1 cellular context compared by ENCODE assay signal in genomic region chr10:22003964-22004281, GRCh38.
TF ChIP-seq lines count a peak whose summit lies in the region.

No MANE protein-coding gene starts in this region.

TF ChIP-seq in GM23338, 12 proteins besides CTCF, POLR2A, EP300 and RAD21 (continued from another document):
- no peak for TF ChIP-seq ZNF462 (CRISPR knock-in tag; IDR thresholded peaks at IDR 0.05)
- no peak for TF ChIP-seq EZH2 (IDR thresholded peaks at IDR 0.05; ENCODE audit: low read depth, unreplicated experiment)
- TF ChIP-seq ZNF331 (CRISPR knock-in tag; IDR thresholded peaks at IDR 0.05; ENCODE audit: low read depth) = no peak
- no peak for TF ChIP-seq CREB1 (CRISPR knock-in tag; IDR thresholded peaks at IDR 0.05; ENCODE audit: low read depth)
- no peak for TF ChIP-seq STAT1 (IDR thresholded peaks at IDR 0.05; ENCODE audit: unreplicated experiment)
- no peak for TF ChIP-seq ETS1 (IDR thresholded peaks at IDR 0.05)
- no peak for TF ChIP-seq EZH2phosphoT487 (IDR thresholded peaks at IDR 0.05; ENCODE audit: unreplicated experiment)
- no peak for TF ChIP-seq JUNB (IDR thresholded peaks at IDR 0.05; ENCODE audit: unreplicated experiment)
